8 cellular contexts compared by ENCODE assay signal in the genomic region with DNA sequence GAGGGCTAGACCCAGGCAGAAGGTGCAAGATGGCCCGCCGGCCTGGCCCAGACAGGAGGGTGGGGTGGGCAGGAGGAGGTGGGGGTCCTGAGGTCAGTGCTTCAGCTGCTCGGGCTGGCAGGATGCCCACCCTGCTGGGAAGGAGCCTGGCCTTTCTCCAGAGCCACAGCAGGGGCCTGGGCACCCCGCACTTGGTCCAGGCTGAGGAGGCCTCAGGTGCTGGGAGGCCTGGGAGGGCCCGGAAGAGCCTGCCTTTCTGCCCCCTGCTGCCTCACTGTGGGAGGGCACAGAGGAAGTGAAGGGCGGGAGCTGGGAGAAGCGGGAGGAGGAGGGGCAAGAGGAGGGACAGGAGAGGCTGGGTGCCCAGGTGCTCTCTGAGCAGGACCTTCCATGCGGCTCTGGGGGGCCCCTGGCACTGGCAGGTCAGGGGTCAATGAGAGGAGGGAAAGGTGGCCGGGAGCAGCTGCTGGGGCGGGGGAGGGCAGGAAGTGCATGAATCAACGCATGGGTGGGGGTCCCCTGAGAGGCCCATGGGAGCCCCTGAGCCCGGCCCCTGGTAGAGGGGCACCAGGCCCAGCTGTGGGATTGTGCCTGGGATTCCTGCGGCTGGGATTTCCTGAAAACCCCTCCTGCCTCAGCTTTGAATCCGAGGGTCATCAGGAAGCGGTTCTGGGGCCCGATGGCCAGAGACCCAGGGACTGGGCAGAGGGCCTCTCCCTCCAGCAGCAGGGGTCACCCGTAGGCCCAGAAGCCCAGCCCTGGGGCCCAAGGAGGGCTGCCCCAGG. TPM values are rescaled to one million over a fixed set of nuclear protein-coding genes. Genes with fewer than 3 reads are reported as not detected.
DNase-seq lines count a peak whose midpoint lies in the region; ATAC-seq, FAIRE-seq and TF ChIP-seq lines count a peak whose summit lies in the region.

No MANE protein-coding gene starts in this region.

- no peak overlapping the region for H2BK15ac ChIP-seq in IMR-90 (ENCODE audit: low read depth, low read length)

- H2BK20ac ChIP-seq in IMR-90 (ENCODE audit: low read depth, low read length), result no peak overlapping the region

- no peak overlapping the region for H3K27ac ChIP-seq in IMR-90 (ENCODE audit: insufficient read depth, low read length)
- H3K27ac ChIP-seq in HepG2 (ENCODE audit: extremely low read length, insufficient read depth, low read length), result peak overlapping the region; percentile 57

- H3K36me3 ChIP-seq in IMR-90 (ENCODE audit: control insufficient read depth, insufficient read depth, low read length), result no peaks in the 10 kb centered on the region
- no peaks in the 10 kb centered on the region for H3K36me3 ChIP-seq in HepG2 (replicated peaks in 1 of 2; ENCODE audit: control insufficient read depth in 1 of 2, insufficient read depth in 2 of 2, low read length in 2 of 2)

- H4K8ac ChIP-seq in IMR-90 (ENCODE audit: low read depth in 2 of 2, low read length in 2 of 2), result peak overlapping the region in 1 of 2 experiments; percentile 67; a peak in 2 of 4 replicates

- H2BK5ac ChIP-seq in IMR-90 (ENCODE audit: low read depth, low read length, poor library complexity, severe bottlenecking), result peak overlapping the region; percentile 74

- H3K4ac ChIP-seq in IMR-90 (ENCODE audit: low read depth, low read length), result peak overlapping the region; percentile 87

- DNase-seq in A172 (ENCODE audit: low spot score), result peak; percentile 69
- DNase-seq in IMR-90, result peak; percentile 19
- DNase-seq in SKM-1 treated with dmso at 0.1 percent for 144 hours (lab: John Stamatoyannopoulos, UW; ENCODE audit: unreplicated experiment), result peak; percentile 85
- DNase-seq in activated naive CD8-positive, alpha-beta T cell treated with anti-CD3 and anti-CD28 coated beads, Interleukin-2, amount 50 U/mL, for 24 hours, result peak; percentile 82
- peak; percentile 83 for DNase-seq in HepG2 (ENCODE audit: low spot score)
- peak; percentile 35 for DNase-seq in stimulated activated CD8-positive, alpha-beta memory T cell treated with anti-CD3 and anti-CD28 coated beads, Interleukin-15, amount 100 ng/mL, for 24 hours (ENCODE audit: low read depth)
- no peak for DNase-seq in NCI-H1694 (lab: John Stamatoyannopoulos, UW)

- H3K14ac ChIP-seq in IMR-90 (replicated peaks; ENCODE audit: low read depth, low read length), result no peak overlapping the region

- ATAC-seq in GM18907 (IDR thresholded peaks at IDR 0.05; ENCODE audit: unreplicated experiment) (peak; percentile 48), IMR-90 (ENCODE audit: low read depth) (peak; percentile 32; the same call in 1 of the 2 replicates), HepG2 (peak; percentile 83)
- peak; percentile 75 for ATAC-seq in activated naive CD8-positive, alpha-beta T cell treated with anti-CD3 and anti-CD28 coated beads, Interleukin-2, amount 50 U/mL, for 24 hours

- H4K20me1 ChIP-seq in IMR-90 (ENCODE audit: insufficient read depth, low read length) (no peaks in the 10 kb centered on the region), HepG2 (ENCODE audit: insufficient read depth, low read length) (no peaks in the 10 kb centered on the region)

- intact Hi-C loops in IMR-90 (cut with micrococcal nuclease), result no loop called here
- intact Hi-C loops in HepG2 (cut with micrococcal nuclease; ENCODE audit: unreplicated experiment), result loop anchor here (2.0 kb wide), 1 partner anchor 58 kb away; no protein-coding TSS in a partner anchor

- TF ChIP-seq RAD21 in IMR-90 (IDR thresholded peaks at IDR 0.05; ENCODE audit: low read length), result peak; percentile 39; the same call in 1 of the 2 replicates
- peak; percentile 80 for TF ChIP-seq RAD21 in HepG2 (CRISPR knock-in tag; IDR thresholded peaks at IDR 0.05)

- no peak overlapping the region for H3K56ac ChIP-seq in IMR-90 (ENCODE audit: extremely low read depth, insufficient read depth, low read length)

- H2AFZ ChIP-seq in IMR-90 (replicated peaks; ENCODE audit: low read length, poor library complexity) (peak overlapping the region; percentile 95), HepG2 (ENCODE audit: low read length) (no peak overlapping the region)

- dilution Hi-C loops in IMR-90 (cut with HindIII; ENCODE audit: low sequenced_read_pairs, unreplicated experiment), result no loop called here

- no peaks in the 10 kb centered on the region; the same call in 1 of the 2 replicates for H3K27me3 ChIP-seq in IMR-90 (ENCODE audit: control insufficient read depth, insufficient read depth, low read length)
- no peaks in the 10 kb centered on the region; a peak in 1 of 5 replicates for H3K27me3 ChIP-seq in HepG2 (ENCODE audit: control insufficient read depth in 1 of 2, insufficient read depth in 2 of 2, low read length in 2 of 2)

- peaks cover 11% of the 10 kb centered on the region for H3K4me1 ChIP-seq in IMR-90 (ENCODE audit: control insufficient read depth, insufficient read depth, low read length)
- peaks cover 53% of the 10 kb centered on the region for H3K4me1 ChIP-seq in HepG2 (ENCODE audit: insufficient read depth, low read length)

- H3K9me1 ChIP-seq in IMR-90 (ENCODE audit: insufficient read depth, low read length), result 0 out of 2 replicates have a peak, but pooled peaks cover 1% of the 10 kb centered on the region

- in situ Hi-C loops in IMR-90 (cut with MboI; ENCODE audit: low sequenced_read_pairs), result no loop called here
- in situ Hi-C loops in HepG2 (cut with HindIII; ENCODE audit: extremely low pct_ligation_motif_present, low pct_unique_long_range_greater_than_20kb), result no loop called here

- no peaks in the 10 kb centered on the region for H3K79me1 ChIP-seq in IMR-90 (ENCODE audit: low read depth in 1 of 2, low read length in 2 of 2)

- no peak overlapping the region for H3K23ac ChIP-seq in IMR-90 (ENCODE audit: low read depth, low read length)

- no peaks in the 10 kb centered on the region for H3K27me3 Mint-ChIP-seq in activated naive CD8-positive, alpha-beta T cell treated with anti-CD3 and anti-CD28 coated beads, Interleukin-2, amount 50 U/mL, for 24 hours

- no peak for FAIRE-seq in HepG2 (lab: Jason Lieb, UNC)

- peak overlapping the region; percentile 33; the same call in 1 of the 2 replicates for H2BK120ac ChIP-seq in IMR-90 (ENCODE audit: low read depth, low read length)

- H3K18ac ChIP-seq in IMR-90 (ENCODE audit: low read depth, low read length), result no peak overlapping the region

- H2AK5ac ChIP-seq in IMR-90 (ENCODE audit: low read depth, low read length), result no peak overlapping the region

- no peaks in the 10 kb centered on the region for H3K36me3 Mint-ChIP-seq in activated naive CD8-positive, alpha-beta T cell treated with anti-CD3 and anti-CD28 coated beads, Interleukin-2, amount 50 U/mL, for 24 hours (ENCODE audit: low read depth)

- peak overlapping the region; percentile 55 for H2AK9ac ChIP-seq in IMR-90 (replicated peaks; ENCODE audit: low read depth, low read length, poor library complexity)

- CTCF ChIA-PET in IMR-90 (lab: Yijun Ruan, JAX), result no interaction called here
- CTCF ChIA-PET in HepG2 (lab: Yijun Ruan, JAX; ENCODE audit: low intra/inter-chr PET ratio, low total read pairs), result interaction anchor here (1.1 to 1.7 kb wide), 2 partner anchors 51 to 59 kb away, joined by 3 to 5 read pairs; no protein-coding TSS in a partner anchor

- H3K9me3 ChIP-seq in IMR-90 (ENCODE audit: control insufficient read depth, insufficient read depth, low read length) (no peaks in the 10 kb centered on the region), HepG2 (ENCODE audit: low read length) (no peaks in the 10 kb centered on the region)

- H3K4me3 ChIP-seq in IMR-90 (ENCODE audit: insufficient read depth, low read depth, low read length) (no peak overlapping the region), HepG2 (replicated peaks in 1 of 3; ENCODE audit: insufficient read depth in 1 of 3, low read depth in 2 of 3, low read length in 3 of 3) (peak overlapping the region; percentile 11 to 59 (median 43); a peak in 5 of 6 replicates)

- 52% methylated on average over 4 of the region's 17 CpGs; no CpG with 5 or more reads in 1 of the 2 experiments for WGBS in IMR-90 (ENCODE audit: extremely low coverage in 2 of 2, insufficient read length in 1 of 2), 2 experiments
- WGBS in HepG2 (ENCODE audit: low lambda C conversion rate), result 30% methylated on average over 8 of the region's 17 CpGs

- TF ChIP-seq POLR2A in IMR-90 (IDR thresholded peaks at IDR 0.05; ENCODE audit: low read depth, low read length) (no peak), HepG2 (IDR thresholded peaks at IDR 0.05; ENCODE audit: insufficient read depth in 1 of 2, low read depth in 2 of 2, low read length in 2 of 2) (no peak)

- H4K5ac ChIP-seq in IMR-90 (ENCODE audit: low read depth, low read length), result no peak overlapping the region

- peak overlapping the region; percentile 82 for H3K4me3 Mint-ChIP-seq in activated naive CD8-positive, alpha-beta T cell treated with anti-CD3 and anti-CD28 coated beads, Interleukin-2, amount 50 U/mL, for 24 hours

- no peaks in the 10 kb centered on the region for H3K9me3 Mint-ChIP-seq in activated naive CD8-positive, alpha-beta T cell treated with anti-CD3 and anti-CD28 coated beads, Interleukin-2, amount 50 U/mL, for 24 hours

- H4K91ac ChIP-seq in IMR-90 (ENCODE audit: insufficient read depth, low read depth, low read length), result no peak overlapping the region

- TF ChIP-seq EP300 in HepG2 (IDR thresholded peaks at IDR 0.05; ENCODE audit: low read depth in 2 of 2, low read length in 2 of 2) (0 out of 4 replicates have a peak, but pooled peaks of 1 of the 2 experiments have one; percentile 22), HepG2 (CRISPR knock-in tag; IDR thresholded peaks at IDR 0.05; ENCODE audit: borderline replicate concordance) (no peak)

- H3K27ac Mint-ChIP-seq in activated naive CD8-positive, alpha-beta T cell treated with anti-CD3 and anti-CD28 coated beads, Interleukin-2, amount 50 U/mL, for 24 hours, result peak overlapping the region; percentile 98

- H3K9ac ChIP-seq in IMR-90 (ENCODE audit: low read depth, low read length) (no peak overlapping the region), HepG2 (ENCODE audit: insufficient read depth, low read depth, low read length) (peak overlapping the region; percentile 63)

- peaks cover 36% of the 10 kb centered on the region for H3K4me1 Mint-ChIP-seq in activated naive CD8-positive, alpha-beta T cell treated with anti-CD3 and anti-CD28 coated beads, Interleukin-2, amount 50 U/mL, for 24 hours

- H3K79me2 ChIP-seq in HepG2 (ENCODE audit: insufficient read depth, low read length), result no peaks in the 10 kb centered on the region

- BruUV-seq in IMR-90 (replicated peaks; lab: Mats Ljungman, UMichigan) (no TSS peak), HepG2 (replicated peaks; lab: Mats Ljungman, UMichigan) (no TSS peak)

- TF ChIP-seq CTCF in IMR-90 (conservative IDR thresholded peaks at IDR 0.05; ENCODE audit: low read depth, low read length), result peak; percentile 40
- peak; percentile 90 for TF ChIP-seq CTCF in HepG2 (CRISPR knock-in tag; IDR thresholded peaks at IDR 0.05)

- POLR2A ChIA-PET in IMR-90 (lab: Charles Lee; ENCODE audit: unreplicated experiment) (interaction anchor here (0.7 kb wide), 1 partner anchor 209 kb away, joined by 7 read pairs; no protein-coding TSS in a partner anchor), HepG2 (lab: Yijun Ruan, JAX) (interaction anchor here (1.0 to 1.8 kb wide), 4 partner anchors 9 to 70 kb away, joined by 3 to 6 read pairs (median 4); no protein-coding TSS in a partner anchor)

- H3K4me2 ChIP-seq in IMR-90 (ENCODE audit: low read depth, low read length), result no peak overlapping the region
- H3K4me2 ChIP-seq in HepG2 (ENCODE audit: low read depth, low read length), result peak overlapping the region; percentile 75

RNA-seq across cellular contexts. Expression of a gene that starts 49.9 kb away (rescaled TPM):
- total RNA-seq in A172 (2014; rRNA removed; shearing (Covaris generic)), result 12.1 and 20.9 TPM in 2 replicates
- total RNA-seq in IMR-90 (2012; rRNA removed) (1.9 and 2.2 TPM in 2 replicates), HepG2 (2016; rRNA removed; fragmentation: Illumina TruSeq; extraction: Trizol) (3.5 and 4.7 TPM in 2 replicates)
- polyA plus RNA-seq in IMR-90 (2012; rRNA removed) (1.7 and 2.1 TPM in 2 replicates), HepG2 (2011; rRNA removed) (2.3 and 3.7 TPM in 2 replicates)
- 2.2 and 3.6 TPM in 2 replicates for polyA plus RNA-seq in IMR-90 (2012; cell fraction: cytosol; rRNA removed)
- 1.8 and 4.6 TPM in 2 replicates for polyA plus RNA-seq in IMR-90 (2012; cell fraction: nucleus; rRNA removed; ENCODE audit: low replicate concordance)
- 1.3 and 1.8 TPM in 2 replicates for total RNA-seq in HepG2 (2016; cell fraction: cytosol; rRNA removed; fragmentation: Illumina TruSeq; extraction: Trizol; ENCODE audit: low read depth)
- total RNA-seq in HepG2 (2016; cell fraction: insoluble cytoplasmic fraction; rRNA removed; fragmentation: Illumina TruSeq; extraction: Trizol), result 3.2 and 5.1 TPM in 2 replicates
- 3.2 and 3.7 TPM in 2 replicates for total RNA-seq in HepG2 (2016; cell fraction: membrane; rRNA removed; fragmentation: Illumina TruSeq; extraction: Trizol)
- 2.9 and 3.1 TPM in 2 replicates for total RNA-seq in HepG2 (2016; cell fraction: nucleus; rRNA removed; fragmentation: Illumina TruSeq; extraction: Trizol)
- 3.1 and 4.4 TPM in 2 replicates for polyA plus RNA-seq in HepG2 (2011; cell fraction: cytosol; rRNA removed)
- polyA plus RNA-seq in HepG2 (2011; cell fraction: nucleus; rRNA removed), result 12.7 and 14.5 TPM in 2 replicates
- polyA plus RNA-seq in HepG2 (2012), result 2.3 and 4.1 TPM in 2 replicates
- polyA plus RNA-seq in HepG2 (2016; cell fraction: cytosol; fragmentation: Illumina TruSeq; extraction: Trizol; ENCODE audit: low read depth), result 1.2 and 1.3 TPM in 2 replicates
- polyA plus RNA-seq in HepG2 (2016; cell fraction: insoluble cytoplasmic fraction; fragmentation: Illumina TruSeq; extraction: Trizol; ENCODE audit: low read depth), result 2.8 and 3.2 TPM in 2 replicates
- 2.2 and 2.3 TPM in 2 replicates for polyA plus RNA-seq in HepG2 (2016; cell fraction: membrane; fragmentation: Illumina TruSeq; extraction: Trizol; ENCODE audit: low read depth)
- 5.4 and 5.6 TPM in 2 replicates for polyA plus RNA-seq in HepG2 (2016; cell fraction: nucleus; fragmentation: Illumina TruSeq; extraction: Trizol; ENCODE audit: insufficient read depth, low read depth)
- polyA minus RNA-seq in HepG2 (2011; rRNA and poly(A)+ RNA removed; ENCODE audit: low replicate concordance), result 3.9 and 6.3 TPM in 2 replicates
- 4.8 and 5.9 TPM in 2 replicates for polyA minus RNA-seq in HepG2 (2011; cell fraction: cytosol; rRNA and poly(A)+ RNA removed)
- polyA minus RNA-seq in HepG2 (2011; cell fraction: nucleus; rRNA and poly(A)+ RNA removed), result 2.7 and 3.5 TPM in 2 replicates

Comparison
In these comparisons a context has a peak if more than half of its experiments do, and no peak if none do; other contexts are left out.
1. ATAC-seq: peak in every context shown above with its lines; median percentile 83 in HepG2; 75 in activated naive CD8-positive, alpha-beta T cell treated with anti-CD3 and anti-CD28 coated beads, Interleukin-2, amount 50 U/mL, for 24 hours; 48 in GM18907; 32 in IMR-90.